Comparison of ENCODE assay signal across 17 cellular contexts in the genomic region with DNA sequence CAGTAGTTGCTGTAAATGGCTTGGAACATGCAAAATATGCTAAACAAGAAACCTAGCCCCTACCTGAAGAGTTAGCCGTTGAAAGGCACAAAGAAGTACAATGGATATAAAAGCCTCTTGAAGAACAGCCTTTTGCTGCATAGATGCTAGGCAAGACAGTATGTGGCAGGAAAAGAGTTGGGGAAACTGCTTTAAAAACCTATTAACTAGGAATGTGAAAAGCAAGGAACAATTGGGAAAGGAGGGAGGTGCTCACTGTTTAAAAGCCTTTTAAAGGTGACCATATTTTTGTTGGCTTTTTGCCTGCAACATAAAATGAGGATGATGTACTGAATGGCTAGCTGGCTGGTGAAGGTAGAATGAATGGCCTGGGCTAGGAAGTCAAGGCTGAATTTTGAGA. TPM values are rescaled to one million over a fixed set of nuclear protein-coding genes. Genes with fewer than 3 reads are reported as not detected.
DNase-seq lines count a peak whose midpoint lies in the region; ATAC-seq and TF ChIP-seq lines count a peak whose summit lies in the region.
"Had no signal": no experiment of that assay in that cellular context is flagged by ENCODE, and none has a peak within 500 bp of the region (broad histone marks: within the 10 kb centered on the region; RNA-seq: fewer than 3 reads in every experiment).

No MANE protein-coding gene starts in this region.

- H3K4me3 ChIP-seq in GM23338: no peak overlapping the region
- H3K4me3 ChIP-seq in HEK293 (ENCODE audit: low read depth, low read length): no peak overlapping the region
- H3K4me3 ChIP-seq: K562 had no signal

- H3K9me3 ChIP-seq in HEK293 (ENCODE audit: control insufficient read depth, insufficient read depth, low read depth, low read length): no peaks in the 10 kb centered on the region
- H3K9me3 ChIP-seq: SK-N-SH had no signal

- no peaks in the 10 kb centered on the region for H3K9me2 ChIP-seq in GM23338 (ENCODE audit: insufficient read depth)
- H3K9me2 ChIP-seq: SK-N-SH had no signal

- H3K9me3 Mint-ChIP-seq in GM23338 (no peaks in the 10 kb centered on the region), WTC11 (no peaks in the 10 kb centered on the region)

- DNase-seq in GM23338 (ENCODE audit: low spot score) (peak; percentile 38), WTC11 (ENCODE audit: low spot score) (no peak), medulla oblongata (ENCODE audit: extremely low spot score) (peak; percentile 31)
- no peak for DNase-seq in activated T-cell treated with anti-CD3 and anti-CD28 coated beads, Interleukin-2, amount 50 U/mL, for 48 hours
- DNase-seq: ACHN, AML-193, DMS 273 treated with DMSO at 0.1 percent for 48 hours, MV-4-11, NCI-H510A treated with DMSO at 0.1 percent for 48 hours, SK-N-SH had no signal

- peak overlapping the region; percentile 30 for H3K4me2 ChIP-seq in GM23338
- H3K4me2 ChIP-seq: SK-N-SH had no signal

- H3K27me3 Mint-ChIP-seq in GM23338 (ENCODE audit: insufficient read depth, low read depth, poor library complexity) (peaks cover 3% of the 10 kb centered on the region), WTC11 (ENCODE audit: low read depth) (no peaks in the 10 kb centered on the region)

- H3K4me3 Mint-ChIP-seq in GM23338 (no peak overlapping the region), WTC11 (no peak overlapping the region)
- H3K4me3 Mint-ChIP-seq: CD14-positive monocyte had no signal

- no peaks in the 10 kb centered on the region for H3K36me3 ChIP-seq in GM23338 (ENCODE audit: insufficient read depth)
- no peaks in the 10 kb centered on the region for H3K36me3 ChIP-seq in HEK293 (ENCODE audit: control insufficient read depth in 2 of 2, insufficient read depth in 1 of 2, low read length in 2 of 2)

- no peaks in the 10 kb centered on the region for H3F3A ChIP-seq in GM23338 (replicated peaks; ENCODE audit: low read depth)

- no peaks in the 10 kb centered on the region for H4K20me1 ChIP-seq in GM23338 (replicated peaks; ENCODE audit: insufficient read depth)

- TF ChIP-seq CTCF in GM23338 (conservative IDR thresholded peaks at IDR 0.05; ENCODE audit: low read depth in 2 of 2) (no peak), HEK293 (tag by site-specific recombination; IDR thresholded peaks at IDR 0.05) (no peak), WTC11 (IDR thresholded peaks at IDR 0.05) (no peak)

- H3K4me1 ChIP-seq in GM23338 (ENCODE audit: insufficient read depth) (peaks cover 26% of the 10 kb centered on the region), HEK293 (ENCODE audit: control insufficient read depth, insufficient read depth, low read length) (no peaks in the 10 kb centered on the region)

- CTCF ChIA-PET in HEK293 (lab: Yijun Ruan, JAX): interaction anchor here (0.7 to 1.4 kb wide), 2 partner anchors 12 to 59 kb away, joined by 3 to 7 read pairs; no protein-coding TSS in a partner anchor
- CTCF ChIA-PET in WTC11 (lab: Charles Lee): interaction anchor here (3.6 kb wide), 1 partner anchor 14 kb away, joined by 30 read pairs; no protein-coding TSS in a partner anchor

- ATAC-seq in GM23338 (peak; percentile 82), WTC11 (peak; percentile 80), HG02981 (IDR thresholded peaks at IDR 0.05; ENCODE audit: unreplicated experiment) (no peak), HG03108 (IDR thresholded peaks at IDR 0.05; ENCODE audit: unreplicated experiment) (no peak)
- ATAC-seq: HCT116, K562 had no signal

- peaks cover 47% of the 10 kb centered on the region for H3K4me1 Mint-ChIP-seq in GM23338
- peaks cover 47% of the 10 kb centered on the region for H3K4me1 Mint-ChIP-seq in WTC11
- H3K4me1 Mint-ChIP-seq: CD14-positive monocyte had no signal

- H3K27ac ChIP-seq in GM23338 (ENCODE audit: low read depth) (peak overlapping the region; percentile 11; the same call in 1 of the 2 replicates), HEK293 (ENCODE audit: extremely low read depth, low read depth, low read length) (no peak overlapping the region)

- no peaks in the 10 kb centered on the region for H3K36me3 Mint-ChIP-seq in GM23338 (ENCODE audit: low read depth)
- no peaks in the 10 kb centered on the region for H3K36me3 Mint-ChIP-seq in WTC11
- H3K36me3 Mint-ChIP-seq: CD14-positive monocyte had no signal

- H3K27me3 ChIP-seq in GM23338 (ENCODE audit: insufficient read depth): no peaks in the 10 kb centered on the region

- no peaks in the 10 kb centered on the region for H3K79me2 ChIP-seq in GM23338 (replicated peaks; ENCODE audit: insufficient read depth)

- POLR2A ChIA-PET in HEK293 (lab: Yijun Ruan, JAX) (no interaction called here), WTC11 (lab: Charles Lee) (no interaction called here)

- no peak overlapping the region for H2AFZ ChIP-seq in GM23338

- H3K27ac Mint-ChIP-seq in GM23338: peak overlapping the region; percentile 24; the same call in 1 of the 2 replicates
- H3K27ac Mint-ChIP-seq in WTC11: peak overlapping the region; percentile 40
- H3K27ac Mint-ChIP-seq: CD14-positive monocyte had no signal

TF ChIP-seq in GM23338, 12 proteins besides CTCF, POLR2A, EP300 and RAD21 (continues in another document):
- TF ChIP-seq EZH2 (IDR thresholded peaks at IDR 0.05; ENCODE audit: low read depth, unreplicated experiment) (no peak), JUNB (IDR thresholded peaks at IDR 0.05; ENCODE audit: unreplicated experiment) (no peak), STAT1 (IDR thresholded peaks at IDR 0.05; ENCODE audit: unreplicated experiment) (no peak)

TF ChIP-seq in HEK293, 187 proteins besides CTCF, POLR2A, EP300 and RAD21 (continues in another document):
- TF ChIP-seq, protein P1, sequence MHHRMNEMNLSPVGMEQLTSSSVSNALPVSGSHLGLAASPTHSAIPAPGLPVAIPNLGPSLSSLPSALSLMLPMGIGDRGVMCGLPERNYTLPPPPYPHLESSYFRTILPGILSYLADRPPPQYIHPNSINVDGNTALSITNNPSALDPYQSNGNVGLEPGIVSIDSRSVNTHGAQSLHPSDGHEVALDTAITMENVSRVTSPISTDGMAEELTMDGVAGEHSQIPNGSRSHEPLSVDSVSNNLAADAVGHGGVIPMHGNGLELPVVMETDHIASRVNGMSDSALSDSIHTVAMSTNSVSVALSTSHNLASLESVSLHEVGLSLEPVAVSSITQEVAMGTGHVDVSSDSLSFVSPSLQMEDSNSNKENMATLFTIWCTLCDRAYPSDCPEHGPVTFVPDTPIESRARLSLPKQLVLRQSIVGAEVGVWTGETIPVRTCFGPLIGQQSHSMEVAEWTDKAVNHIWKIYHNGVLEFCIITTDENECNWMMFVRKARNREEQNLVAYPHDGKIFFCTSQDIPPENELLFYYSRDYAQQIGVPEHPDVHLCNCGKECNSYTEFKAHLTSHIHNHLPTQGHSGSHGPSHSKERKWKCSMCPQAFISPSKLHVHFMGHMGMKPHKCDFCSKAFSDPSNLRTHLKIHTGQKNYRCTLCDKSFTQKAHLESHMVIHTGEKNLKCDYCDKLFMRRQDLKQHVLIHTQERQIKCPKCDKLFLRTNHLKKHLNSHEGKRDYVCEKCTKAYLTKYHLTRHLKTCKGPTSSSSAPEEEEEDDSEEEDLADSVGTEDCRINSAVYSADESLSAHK (tag by site-specific recombination; IDR thresholded peaks at IDR 0.05): no peak
- peak; percentile 25; the same call in 1 of the 2 replicates for TF ChIP-seq ZNF843 (tag by site-specific recombination; IDR thresholded peaks at IDR 0.05)
- peak; percentile 79; the same call in 1 of the 2 replicates for TF ChIP-seq FEZF1 (tag by site-specific recombination; IDR thresholded peaks at IDR 0.05)
- TF ChIP-seq ZNF341 (tag by site-specific recombination; IDR thresholded peaks at IDR 0.05; ENCODE audit: low read depth): peak; percentile 81

TF ChIP-seq in WTC11, 78 proteins besides CTCF, POLR2A, EP300 and RAD21 (continues in another document):
- TF ChIP-seq ZNF263 (CRISPR knock-in tag; IDR thresholded peaks at IDR 0.05; ENCODE audit: low read depth) (no peak), JUN (CRISPR knock-in tag; IDR thresholded peaks at IDR 0.05) (no peak), SMAD3 (CRISPR knock-in tag; IDR thresholded peaks at IDR 0.05; ENCODE audit: borderline replicate concordance) (no peak), NR3C1 (CRISPR knock-in tag; conservative IDR thresholded peaks at IDR 0.05; ENCODE audit: low read depth) (no peak), NFATC4 (CRISPR knock-in tag; IDR thresholded peaks at IDR 0.05) (no peak), FOXJ3 (CRISPR knock-in tag; IDR thresholded peaks at IDR 0.05; ENCODE audit: borderline replicate concordance) (no peak), ZNF138 (CRISPR knock-in tag; conservative IDR thresholded peaks at IDR 0.05) (no peak)
- TF ChIP-seq, protein P2, sequence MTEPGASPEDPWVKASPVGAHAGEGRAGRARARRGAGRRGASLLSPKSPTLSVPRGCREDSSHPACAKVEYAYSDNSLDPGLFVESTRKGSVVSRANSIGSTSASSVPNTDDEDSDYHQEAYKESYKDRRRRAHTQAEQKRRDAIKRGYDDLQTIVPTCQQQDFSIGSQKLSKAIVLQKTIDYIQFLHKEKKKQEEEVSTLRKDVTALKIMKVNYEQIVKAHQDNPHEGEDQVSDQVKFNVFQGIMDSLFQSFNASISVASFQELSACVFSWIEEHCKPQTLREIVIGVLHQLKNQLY (CRISPR knock-in tag; IDR thresholded peaks at IDR 0.05): no peak
- TF ChIP-seq, protein P3, sequence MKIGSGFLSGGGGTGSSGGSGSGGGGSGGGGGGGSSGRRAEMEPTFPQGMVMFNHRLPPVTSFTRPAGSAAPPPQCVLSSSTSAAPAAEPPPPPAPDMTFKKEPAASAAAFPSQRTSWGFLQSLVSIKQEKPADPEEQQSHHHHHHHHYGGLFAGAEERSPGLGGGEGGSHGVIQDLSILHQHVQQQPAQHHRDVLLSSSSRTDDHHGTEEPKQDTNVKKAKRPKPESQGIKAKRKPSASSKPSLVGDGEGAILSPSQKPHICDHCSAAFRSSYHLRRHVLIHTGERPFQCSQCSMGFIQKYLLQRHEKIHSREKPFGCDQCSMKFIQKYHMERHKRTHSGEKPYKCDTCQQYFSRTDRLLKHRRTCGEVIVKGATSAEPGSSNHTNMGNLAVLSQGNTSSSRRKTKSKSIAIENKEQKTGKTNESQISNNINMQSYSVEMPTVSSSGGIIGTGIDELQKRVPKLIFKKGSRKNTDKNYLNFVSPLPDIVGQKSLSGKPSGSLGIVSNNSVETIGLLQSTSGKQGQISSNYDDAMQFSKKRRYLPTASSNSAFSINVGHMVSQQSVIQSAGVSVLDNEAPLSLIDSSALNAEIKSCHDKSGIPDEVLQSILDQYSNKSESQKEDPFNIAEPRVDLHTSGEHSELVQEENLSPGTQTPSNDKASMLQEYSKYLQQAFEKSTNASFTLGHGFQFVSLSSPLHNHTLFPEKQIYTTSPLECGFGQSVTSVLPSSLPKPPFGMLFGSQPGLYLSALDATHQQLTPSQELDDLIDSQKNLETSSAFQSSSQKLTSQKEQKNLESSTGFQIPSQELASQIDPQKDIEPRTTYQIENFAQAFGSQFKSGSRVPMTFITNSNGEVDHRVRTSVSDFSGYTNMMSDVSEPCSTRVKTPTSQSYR (CRISPR knock-in tag; IDR thresholded peaks at IDR 0.05): no peak

RNA-seq across cellular contexts. Expression of a gene that starts 24.5 kb away (rescaled TPM):
- total RNA-seq in GM23338 (2014; rRNA removed; shearing (Covaris generic)): 211 and 228 TPM in 2 replicates
- polyA plus RNA-seq in GM23338 (2016; fragmentation: Nextera tagmentation; extraction: Ambion mirVana): 105 and 117 TPM in 2 replicates
- total RNA-seq in WTC11 (2021): 189 to 245 TPM (median 239 TPM) in 3 replicates
- total RNA-seq: T-helper 1 cell treated with Interleukin-12 subunit alpha and Interleukin-12 subunit beta and Interleukin-4 antibody, amounts not matched to agents 30 ng/mL and 1 ng/mL, for 36 hours had no signal
- polyA plus RNA-seq: CD14-positive monocyte, K562 had no signal

Comparison
In these comparisons a context has a peak if more than half of its experiments do, and no peak if none do; other contexts are left out.
1. ATAC-seq: peak in GM23338 (single experiment) and WTC11 (single experiment); none in HG02981 (single experiment) and HG03108 (single experiment).
2. DNase-seq: peak in GM23338 (single experiment) and medulla oblongata (single experiment); none in WTC11 (single experiment) and activated T-cell treated with anti-CD3 and anti-CD28 coated beads, Interleukin-2, amount 50 U/mL, for 48 hours (0 of 2).